ENCODE assay signal across 8 cellular contexts in the genomic region with DNA sequence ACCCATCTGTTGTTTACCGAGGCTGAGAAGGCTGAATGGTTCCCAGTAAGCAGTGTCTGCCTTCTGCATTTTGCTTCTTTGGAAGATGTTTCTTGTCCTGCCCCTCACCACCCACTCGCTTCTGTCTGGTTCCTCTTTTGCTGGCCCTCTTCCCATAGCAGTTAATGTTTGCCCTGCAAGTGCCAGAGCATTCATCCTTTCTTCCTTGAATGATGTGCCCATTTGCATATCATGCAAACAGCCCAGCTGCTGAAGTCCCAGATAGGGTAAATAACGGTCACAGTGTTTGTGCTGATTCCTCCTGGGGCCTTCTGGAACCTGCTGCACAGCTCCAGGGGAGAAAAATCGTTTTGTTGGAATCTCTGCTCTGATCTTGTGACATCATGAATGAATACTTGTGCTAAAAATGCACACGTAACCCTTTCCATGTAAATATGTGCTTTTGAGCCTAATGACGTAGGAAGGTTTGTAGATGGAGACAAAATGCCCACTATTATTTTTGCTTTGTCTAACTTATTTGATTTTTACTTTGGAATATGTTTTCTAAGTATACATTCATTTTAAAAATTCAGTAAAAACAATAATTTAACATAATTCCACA.
A peak's percentile ranks its signal among the peaks of the same experiment; 100 is the strongest.
DNase-seq lines count a peak whose midpoint lies in the region; ATAC-seq, FAIRE-seq and TF ChIP-seq lines count a peak whose summit lies in the region.

No MANE protein-coding gene starts in this region.

- H3K36me3 Mint-ChIP-seq in naive thymus-derived CD8-positive, alpha-beta T cell: no peaks in the 10 kb centered on the region

- no peaks in the 10 kb centered on the region for H3F3A ChIP-seq in DOHH2 (ENCODE audit: control insufficient read depth, insufficient read depth)

- no peak for FAIRE-seq in keratinocyte (lab: Jason Lieb, UNC)

- H3K27me3 Mint-ChIP-seq in naive thymus-derived CD8-positive, alpha-beta T cell: no peaks in the 10 kb centered on the region

- TF ChIP-seq CTCF in DOHH2 (IDR thresholded peaks at IDR 0.05; ENCODE audit: low read depth, low read length, poor library complexity, severe bottlenecking) (no peak), keratinocyte (optimal IDR thresholded peaks at IDR 0.05 in 1 of 3, IDR thresholded peaks at IDR 0.05 in 1 of 3, conservative IDR thresholded peaks at IDR 0.05 in 1 of 3; ENCODE audit: extremely low read depth in 1 of 3, insufficient read depth in 2 of 3, low read length in 3 of 3) (no peak), lower lobe of right lung (IDR thresholded peaks at IDR 0.05) (no peak)

- H3K27ac Mint-ChIP-seq in naive thymus-derived CD8-positive, alpha-beta T cell: no peak overlapping the region

- H4K20me1 ChIP-seq in DOHH2 (ENCODE audit: control insufficient read depth, insufficient read depth, low read depth, low read length) (no peaks in the 10 kb centered on the region), keratinocyte (ENCODE audit: control insufficient read depth, extremely low read depth, insufficient read depth, low read length) (no peaks in the 10 kb centered on the region)

- intact Hi-C loops in lower lobe of right lung (cut with DNase I): no loop called here

- peak overlapping the region; percentile 9; the same call in 1 of the 2 replicates for H3K4me2 ChIP-seq in DOHH2 (ENCODE audit: low read length)
- H3K4me2 ChIP-seq in keratinocyte (ENCODE audit: control insufficient read depth, extremely low read depth, insufficient read depth, low read depth, low read length): no peak overlapping the region

- peaks cover 0 to 23% (median 5%) of the 10 kb centered on the region in 9 donors for H3K9me3 Mint-ChIP-seq in naive thymus-derived CD8-positive, alpha-beta T cell

- peaks cover 7% of the 10 kb centered on the region for H3K4me1 ChIP-seq in DOHH2 (ENCODE audit: control insufficient read depth, low read length)
- H3K4me1 ChIP-seq in keratinocyte (ENCODE audit: control insufficient read depth, extremely low read depth, insufficient read depth, low read length): no peaks in the 10 kb centered on the region
- H3K4me1 ChIP-seq in lower lobe of right lung: no peaks in the 10 kb centered on the region

- H3K9me1 ChIP-seq in keratinocyte (ENCODE audit: control insufficient read depth, extremely low read depth, insufficient read depth, low read length): no peaks in the 10 kb centered on the region

- H3K9me3 ChIP-seq in DOHH2 (ENCODE audit: control insufficient read depth, insufficient read depth, low read length) (no peaks in the 10 kb centered on the region), keratinocyte (ENCODE audit: control insufficient read depth, low read depth, low read length) (no peaks in the 10 kb centered on the region), lower lobe of right lung (no peaks in the 10 kb centered on the region)

- H3K79me2 ChIP-seq in DOHH2 (ENCODE audit: control insufficient read depth, low read length) (no peaks in the 10 kb centered on the region), keratinocyte (ENCODE audit: control insufficient read depth, insufficient read depth, low read length) (no peaks in the 10 kb centered on the region)

- H3K27me3 ChIP-seq in DOHH2 (ENCODE audit: control insufficient read depth, low read length) (no peaks in the 10 kb centered on the region), keratinocyte (ENCODE audit: control insufficient read depth, extremely low read depth, insufficient read depth, low read length) (no peaks in the 10 kb centered on the region), lower lobe of right lung (ENCODE audit: low read depth) (no peaks in the 10 kb centered on the region)

- H3K4me3 Mint-ChIP-seq in naive thymus-derived CD8-positive, alpha-beta T cell: no peak overlapping the region

- POLR2A ChIA-PET in naive thymus-derived CD8-positive, alpha-beta T cell (lab: Charles Lee): no interaction called here

- no peaks in the 10 kb centered on the region for H3K9me2 ChIP-seq in DOHH2 (replicated peaks; ENCODE audit: control insufficient read depth, low read length)

- peak overlapping the region; percentile 40 for H2AFZ ChIP-seq in keratinocyte (ENCODE audit: control insufficient read depth, low read length)

- H3K36me3 ChIP-seq in DOHH2 (ENCODE audit: control insufficient read depth, low read length): no peaks in the 10 kb centered on the region
- H3K36me3 ChIP-seq in keratinocyte (ENCODE audit: control insufficient read depth in 2 of 2, extremely low read depth in 1 of 2, insufficient read depth in 2 of 2, low read length in 2 of 2): no peaks in the 10 kb centered on the region
- H3K36me3 ChIP-seq in lower lobe of right lung: no peaks in the 10 kb centered on the region

- H3K9ac ChIP-seq in keratinocyte (ENCODE audit: control insufficient read depth, extremely low read depth, insufficient read depth, low read length): no peak overlapping the region

- H3K4me3 ChIP-seq in DOHH2 (ENCODE audit: low read length) (no peak overlapping the region), keratinocyte (ENCODE audit: control insufficient read depth in 2 of 3, extremely low read depth in 1 of 3, insufficient read depth in 2 of 3, low read depth in 1 of 3, low read length in 3 of 3) (no peak overlapping the region), lower lobe of right lung (no peak overlapping the region)

- H3K4me1 Mint-ChIP-seq in naive thymus-derived CD8-positive, alpha-beta T cell: no peaks in the 10 kb centered on the region

- ATAC-seq in HG02678 (IDR thresholded peaks at IDR 0.05; ENCODE audit: unreplicated experiment) (peak; percentile 86), lower lobe of right lung (no peak)
- no peak for ATAC-seq in naive thymus-derived CD8-positive, alpha-beta T cell

- DNase-seq in NCI-H446 (lab: John Stamatoyannopoulos, UW) (peak; percentile 84 to 94), keratinocyte (ENCODE audit: low read depth, low spot score) (no peak), lower lobe of right lung (no peak), RKO (ENCODE audit: low spot score) (no peak)
- no peak for DNase-seq in naive thymus-derived CD8-positive, alpha-beta T cell
- DNase-seq in stimulated activated CD4-positive, alpha-beta T cell treated with anti-CD3 and anti-CD28 coated beads, Interleukin-2, amount 100 ng/mL, for 24 hours: no peak

- dilution Hi-C loops in keratinocyte (cut with MboI; ENCODE audit: extremely low pct_ligation_motif_present, low sequenced_read_pairs): no loop called here

- H3K27ac ChIP-seq in DOHH2 (ENCODE audit: low read depth, low read length): no peak overlapping the region
- H3K27ac ChIP-seq in keratinocyte (ENCODE audit: control insufficient read depth, insufficient read depth, low read length): no peak overlapping the region
- no peak overlapping the region for H3K27ac ChIP-seq in lower lobe of right lung

Comparison
In these comparisons a context has a peak if more than half of its experiments do, and no peak if none do; other contexts are left out.
1. DNase-seq: peak in NCI-H446 (2 of 2); none in keratinocyte (single experiment), naive thymus-derived CD8-positive, alpha-beta T cell (0 of 10), lower lobe of right lung (single experiment), stimulated activated CD4-positive, alpha-beta T cell treated with anti-CD3 and anti-CD28 coated beads, Interleukin-2, amount 100 ng/mL, for 24 hours (0 of 2) and RKO (single experiment).